29 cellular contexts compared by ENCODE assay signal in genomic region chrX:16472345-16472744, GRCh38.
"Had no signal": no experiment of that assay in that cellular context is flagged by ENCODE, and none has a peak within 500 bp of the region (broad histone marks: within the 10 kb centered on the region; RNA-seq: fewer than 3 reads in every experiment).

No MANE protein-coding gene starts in this region.

- H3K4me1 ChIP-seq: left ventricle myocardium inferior, neural progenitor cell, right atrium auricular region, right lobe of liver, stomach, testis, thyroid gland, transverse colon, upper lobe of left lung, vagina had no signal

- H3K4me3 ChIP-seq: left ventricle myocardium inferior, lung, neural progenitor cell, right atrium auricular region, right lobe of liver, smooth muscle cell, stomach, testis, thyroid gland, transverse colon, upper lobe of left lung, vagina had no signal

- ATAC-seq: natural killer cell; right lobe of liver; stimulated activated naive B cell treated with anti-CD40 and anti-IgM and Interleukin-4, amounts not matched to agents 10 μg/mL and 1 μg/mL and 100 μg/mL, for 72 hours; stimulated activated naive CD8-positive, alpha-beta T cell treated with anti-CD3 and anti-CD28 coated beads, Interleukin-15, Interleukin-2, amounts not matched to agents 100 U/mL and 50 U/mL, for 24 hours had no signal

- H3K9me3 Mint-ChIP-seq: immature natural killer cell; natural killer cell; nephron progenitor cell; neural progenitor cell; stimulated activated naive B cell treated with anti-CD40 and anti-IgM and Interleukin-4, amounts not matched to agents 10 μg/mL and 1 μg/mL and 100 μg/mL, for 72 hours had no signal

- H3K9me3 ChIP-seq: left ventricle myocardium inferior, neutrophil, right atrium auricular region, right lobe of liver, stomach, testis, thyroid gland, transverse colon, upper lobe of left lung, vagina had no signal

- H3K27ac Mint-ChIP-seq: immature natural killer cell; mesothelial cell of epicardium; naive B cell; natural killer cell; nephron progenitor cell; neural progenitor cell; progenitor cell of endocrine pancreas; stimulated activated naive B cell treated with anti-CD40 and anti-IgM and Interleukin-4, amounts not matched to agents 10 μg/mL and 1 μg/mL and 100 μg/mL, for 72 hours had no signal

- H3K4me3 Mint-ChIP-seq: immature natural killer cell; mesothelial cell of epicardium; naive B cell; natural killer cell; nephron progenitor cell; neural progenitor cell; stimulated activated naive B cell treated with anti-CD40 and anti-IgM and Interleukin-4, amounts not matched to agents 10 μg/mL and 1 μg/mL and 100 μg/mL, for 72 hours had no signal

- H3K4me1 Mint-ChIP-seq: immature natural killer cell; naive B cell; natural killer cell; nephron progenitor cell; neural progenitor cell; stimulated activated naive B cell treated with anti-CD40 and anti-IgM and Interleukin-4, amounts not matched to agents 10 μg/mL and 1 μg/mL and 100 μg/mL, for 72 hours had no signal

- DNase-seq: hypothalamus; immature natural killer cell; islet precursor cell; left ventricle myocardium inferior; mesendoderm; naive B cell; natural killer cell; nephron progenitor cell; occipital lobe; right lobe of liver; stimulated activated CD4-positive, alpha-beta T cell treated with anti-CD3 and anti-CD28 coated beads, Interleukin-1b, Interleukin-23, amount 100 ng/mL, for 48 hours; stimulated activated CD4-positive, alpha-beta T cell treated with anti-CD3 and anti-CD28 coated beads, Interleukin-2, amount 100 ng/mL, for 48 hours; stimulated activated CD4-positive, alpha-beta T cell treated with anti-CD3 and anti-CD28 coated beads, Interleukin-4, amount 100 ng/mL, for 4 hours; stimulated activated CD8-positive, alpha-beta memory T cell treated with anti-CD3 and anti-CD28 coated beads, Interleukin-4, amount 100 ng/mL, for 48 hours; stimulated activated naive B cell treated with anti-CD40 and anti-IgM and Interleukin-4, amounts not matched to agents 10 μg/mL and 1 μg/mL and 100 μg/mL, for 72 hours; stimulated activated naive CD8-positive, alpha-beta T cell treated with anti-CD3 and anti-CD28 coated beads, Interleukin-15, Interleukin-2, amounts not matched to agents 100 U/mL and 50 U/mL, for 24 hours; testis; thyroid gland; transverse colon; upper lobe of left lung had no signal

- H3K27me3 Mint-ChIP-seq: progenitor cell of endocrine pancreas had no signal

- H3K36me3 Mint-ChIP-seq: immature natural killer cell; mesothelial cell of epicardium; naive B cell; natural killer cell; neural progenitor cell; stimulated activated naive B cell treated with anti-CD40 and anti-IgM and Interleukin-4, amounts not matched to agents 10 μg/mL and 1 μg/mL and 100 μg/mL, for 72 hours had no signal

- H3K36me3 ChIP-seq: left ventricle myocardium inferior, neural progenitor cell, neutrophil, right atrium auricular region, right lobe of liver, stomach, thyroid gland, transverse colon, upper lobe of left lung, vagina had no signal

- H3K27ac ChIP-seq: left ventricle myocardium inferior, neural progenitor cell, neutrophil, right atrium auricular region, right lobe of liver, stomach, testis, thyroid gland, transverse colon, upper lobe of left lung, vagina had no signal

- H3K27me3 ChIP-seq: neural progenitor cell, neutrophil, right atrium auricular region, right lobe of liver, stomach, testis, thyroid gland, transverse colon, upper lobe of left lung, vagina had no signal
